8 cellular contexts compared by ENCODE assay signal in the genomic region with DNA sequence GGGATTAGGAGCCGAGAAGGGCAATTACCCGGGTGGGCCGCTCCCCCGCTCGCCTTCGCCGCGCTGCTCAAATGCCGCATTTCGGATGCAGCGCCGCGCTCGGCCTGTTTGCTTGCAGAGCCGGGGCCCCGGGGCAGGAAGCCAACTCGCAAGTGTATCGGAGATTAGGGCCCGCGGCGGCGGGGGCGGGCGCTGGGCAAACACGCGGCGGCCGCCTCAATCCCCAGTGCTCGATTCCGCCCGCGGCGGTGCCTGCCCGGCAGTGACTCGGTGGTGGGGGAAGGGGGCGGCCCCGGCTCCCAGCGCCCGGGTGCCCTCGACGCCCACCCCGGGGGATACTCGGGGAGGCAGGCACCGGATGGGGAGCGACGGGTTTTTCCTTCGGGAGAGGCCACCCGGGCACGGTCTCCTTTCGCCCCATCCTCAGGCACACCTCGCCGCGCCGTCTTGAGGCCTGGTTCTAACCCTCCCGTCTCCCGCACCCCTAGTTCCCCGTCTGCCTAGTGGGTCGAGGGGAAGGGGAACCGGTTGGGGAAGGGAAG. TPM values are rescaled to one million over a fixed set of nuclear protein-coding genes. Genes with fewer than 3 reads are reported as not detected.
A peak's percentile ranks its signal among the peaks of the same experiment; 100 is the strongest.
DNase-seq lines count a peak whose midpoint lies in the region; ATAC-seq and TF ChIP-seq lines count a peak whose summit lies in the region.

No MANE protein-coding gene starts in this region.

- DNase-seq in AG09309 (ENCODE audit: low read depth) (no peak), RPMI7951 (ENCODE audit: low read depth) (peak; percentile 62), foreskin melanocyte (peak; percentile 12), neural progenitor cell (ENCODE audit: low spot score) (peak; percentile 90), glomerular visceral epithelial cell (ENCODE audit: extremely low spot score) (no peak)
- peak; percentile 60 for DNase-seq in activated gamma-delta T cell treated with anti-CD3 and anti-CD28 coated beads, Interleukin-2, amount 50 U/mL, for 16 hours (ENCODE audit: low read depth)

- H3K4me3 ChIP-seq in AG09309 (ENCODE audit: control insufficient read depth, low read depth, low read length) (peak overlapping the region; percentile 36), neural progenitor cell (peak overlapping the region; percentile 46), subcutaneous abdominal adipose tissue (ENCODE audit: low read depth in 1 of 5, low read length in 5 of 5) (peak overlapping the region in 4 of 5 donors; percentile 60 to 84 (median 74))

- peak overlapping the region; percentile 72 for H2AFZ ChIP-seq in neural progenitor cell (replicated peaks)

- no peaks in the 10 kb centered on the region for H3K79me2 ChIP-seq in neural progenitor cell (ENCODE audit: low read depth)

- H4K20me1 ChIP-seq in neural progenitor cell (ENCODE audit: low read depth): peaks cover 20% of the 10 kb centered on the region

- H3K9me3 ChIP-seq in neural progenitor cell (ENCODE audit: low read depth) (no peaks in the 10 kb centered on the region), subcutaneous abdominal adipose tissue (ENCODE audit: control insufficient read depth in 5 of 5, low read length in 5 of 5) (no peaks in the 10 kb centered on the region)

- H3K27ac ChIP-seq in neural progenitor cell (no peak overlapping the region), subcutaneous abdominal adipose tissue (ENCODE audit: low read depth, low read length) (no peak overlapping the region)

- peaks cover 35% of the 10 kb centered on the region for H3K27me3 Mint-ChIP-seq in neural progenitor cell (ENCODE audit: insufficient read depth, low read depth)

- H3K27me3 ChIP-seq in neural progenitor cell: peaks cover 85% of the 10 kb centered on the region
- H3K27me3 ChIP-seq in subcutaneous abdominal adipose tissue (ENCODE audit: control insufficient read depth in 5 of 5, insufficient read depth in 4 of 5, low read length in 5 of 5): peaks cover 0 to 14% (median 6%) of the 10 kb centered on the region in 5 donors

- H3K4me1 ChIP-seq in neural progenitor cell (peaks cover 14% of the 10 kb centered on the region), subcutaneous abdominal adipose tissue (ENCODE audit: control insufficient read depth in 5 of 5, insufficient read depth in 5 of 5, low read length in 5 of 5) (peaks cover 0 to 31% (median 25%) of the 10 kb centered on the region in 5 donors)

- peaks cover 18% of the 10 kb centered on the region for H3K4me1 Mint-ChIP-seq in neural progenitor cell

- H3K36me3 ChIP-seq in neural progenitor cell (no peaks in the 10 kb centered on the region), subcutaneous abdominal adipose tissue (ENCODE audit: control insufficient read depth in 5 of 5, insufficient read depth in 5 of 5, low read length in 5 of 5) (no peaks in the 10 kb centered on the region)

- no peak for TF ChIP-seq CTCF in AG09309 (IDR thresholded peaks at IDR 0.05; ENCODE audit: control insufficient read depth, insufficient read depth, low read depth, low read length, missing control alignments)
- peak; percentile 21 for TF ChIP-seq CTCF in neural progenitor cell (IDR thresholded peaks at IDR 0.05)

- H3K27ac Mint-ChIP-seq in neural progenitor cell: no peak overlapping the region

- H3K9ac ChIP-seq in neural progenitor cell (no peak overlapping the region), subcutaneous abdominal adipose tissue (ENCODE audit: low read length in 5 of 5) (peak overlapping the region in 4 of 5 donors; percentile 31 to 81 (median 78))

- ATAC-seq in GM21367 (IDR thresholded peaks at IDR 0.05; ENCODE audit: unreplicated experiment): peak; percentile 41

- H3K4me2 ChIP-seq in neural progenitor cell: peak overlapping the region; percentile 79

- H3K36me3 Mint-ChIP-seq in neural progenitor cell: peaks cover 2% of the 10 kb centered on the region

- H3F3A ChIP-seq in neural progenitor cell (ENCODE audit: low read depth): peaks cover 18% of the 10 kb centered on the region

- H3K4me3 Mint-ChIP-seq in neural progenitor cell: peak overlapping the region; percentile 89

- H3K9me3 Mint-ChIP-seq in neural progenitor cell: peaks cover 2% of the 10 kb centered on the region

RNA-seq across cellular contexts. Expression of gene NOTO, which starts 26.6 kb away (rescaled TPM):
- total RNA-seq in RPMI7951 (2014; rRNA removed; shearing (Covaris generic)): not detected in 2 replicates
- total RNA-seq in neural progenitor cell (ENCODE audit: low replicate concordance): not detected in 2 replicates

RNA-seq across cellular contexts. Expression of gene SMYD5, which starts 38.3 kb away (rescaled TPM):
- total RNA-seq in RPMI7951 (2014; rRNA removed; shearing (Covaris generic)): 20.1 and 21.5 TPM in 2 replicates
- 21.0 and 31.4 TPM in 2 replicates for total RNA-seq in neural progenitor cell (ENCODE audit: low replicate concordance)

RNA-seq across cellular contexts. Expression of gene PRADC1, which starts 57.3 kb away (rescaled TPM):
- 43.6 and 52.7 TPM in 2 replicates for total RNA-seq in RPMI7951 (2014; rRNA removed; shearing (Covaris generic))
- 3.9 and 8.2 TPM in 2 replicates for total RNA-seq in neural progenitor cell (ENCODE audit: low replicate concordance)

RNA-seq across cellular contexts. Expression of gene CCT7, which starts 58.4 kb away (rescaled TPM):
- 396 and 500 TPM in 2 replicates for total RNA-seq in RPMI7951 (2014; rRNA removed; shearing (Covaris generic))
- 365 and 456 TPM in 2 replicates for total RNA-seq in neural progenitor cell (ENCODE audit: low replicate concordance)

Comparison
In these comparisons a context has a peak if more than half of its experiments do, and no peak if none do; other contexts are left out.
1. DNase-seq: peak in RPMI7951 (single experiment), activated gamma-delta T cell treated with anti-CD3 and anti-CD28 coated beads, Interleukin-2, amount 50 U/mL, for 16 hours (single experiment), foreskin melanocyte (single experiment) and neural progenitor cell (single experiment); none in AG09309 (single experiment) and glomerular visceral epithelial cell (single experiment).
2. Peak in every context shown above with its lines, with median percentiles within 50 percentile points of each other: H3K4me3 ChIP-seq.